ENCODE assay signal across 19 cellular contexts in the genomic region with DNA sequence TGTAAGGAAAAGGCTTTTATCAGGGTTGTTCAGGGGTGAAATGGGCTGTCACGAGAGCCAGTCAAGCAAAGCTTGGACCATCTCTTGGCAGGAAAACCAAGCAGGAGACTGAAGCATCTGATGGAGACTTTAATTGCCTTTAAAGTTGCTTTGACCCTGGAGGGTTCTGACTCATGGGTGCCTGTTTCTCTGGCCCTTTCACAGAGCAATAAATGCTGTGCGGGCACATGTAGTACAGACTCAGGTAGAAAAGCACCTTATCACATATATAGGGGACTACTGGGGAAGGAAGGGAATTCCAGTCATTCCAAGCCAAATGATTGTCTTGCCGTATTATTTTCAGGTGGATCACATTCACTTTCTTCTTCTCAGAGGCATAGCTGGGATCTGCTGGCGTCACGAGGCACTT. TPM values are rescaled to one million over a fixed set of nuclear protein-coding genes. Genes with fewer than 3 reads are reported as not detected.
DNase-seq lines count a peak whose midpoint lies in the region; ATAC-seq and TF ChIP-seq lines count a peak whose summit lies in the region.
"Had no signal": no experiment of that assay in that cellular context is flagged by ENCODE, and none has a peak within 500 bp of the region (broad histone marks: within the 10 kb centered on the region; RNA-seq: fewer than 3 reads in every experiment).

No MANE protein-coding gene starts in this region.

- POLR2A ChIA-PET in RWPE1 (lab: Yijun Ruan, JAX; ENCODE audit: low non-redundant PET) = no interaction called here

- H3K36me3 ChIP-seq in GM23338 (ENCODE audit: insufficient read depth) = no peaks in the 10 kb centered on the region
- H3K36me3 ChIP-seq: cardiac muscle cell had no signal

- H3K4me2 ChIP-seq in GM23338 = no peak overlapping the region
- H3K4me2 ChIP-seq: PC-9 had no signal

- H3K27me3 Mint-ChIP-seq in GM23338 (ENCODE audit: insufficient read depth, low read depth, poor library complexity) = peaks cover 7% of the 10 kb centered on the region

- peaks cover 17% of the 10 kb centered on the region; the same call in 1 of the 2 replicates for H3K4me1 ChIP-seq in GM23338 (ENCODE audit: insufficient read depth)

- in situ Hi-C loops in GM13977 (cut with MboI; ENCODE audit: low pct_unique_long_range_greater_than_20kb, low sequenced_read_pairs, unreplicated experiment) = no loop called here

- peak; percentile 38 for ATAC-seq in GM23338
- ATAC-seq in sciatic nerve = no peak
- no peak for ATAC-seq in HG02938 (IDR thresholded peaks at IDR 0.05; ENCODE audit: unreplicated experiment)
- ATAC-seq: natural killer cell treated with Interleukin-12 subunit alpha and Interleukin-12 subunit beta and Interleukin-15 and Interleukin-18, amount 100 ng/mL, for 72 hours had no signal

- H3K36me3 Mint-ChIP-seq in GM23338 (ENCODE audit: low read depth) = no peaks in the 10 kb centered on the region; the same call in 2 of the 3 replicates
- H3K36me3 Mint-ChIP-seq: IgD-negative memory B cell; memory B cell; natural killer cell treated with Interleukin-12 subunit alpha and Interleukin-12 subunit beta and Interleukin-15 and Interleukin-18, amount 100 ng/mL, for 72 hours had no signal

- CTCF ChIA-PET in RWPE1 (lab: Yijun Ruan, JAX) = interaction anchor here (0.6 kb wide), 1 partner anchor 34 kb away, joined by 3 read pairs; no protein-coding TSS in a partner anchor

- H2AFZ ChIP-seq in GM23338 = no peak overlapping the region; the same call in 1 of the 2 replicates
- H2AFZ ChIP-seq: PC-9 had no signal

- TF ChIP-seq CTCF in GM23338 (conservative IDR thresholded peaks at IDR 0.05; ENCODE audit: low read depth in 2 of 2) = no peak
- no peak for TF ChIP-seq CTCF in RWPE1 (conservative IDR thresholded peaks at IDR 0.05; ENCODE audit: low read depth)
- TF ChIP-seq CTCF in GM13977 (IDR thresholded peaks at IDR 0.05; ENCODE audit: extremely low read depth, insufficient read depth, missing control alignments) = no peak

- no peaks in the 10 kb centered on the region for H4K20me1 ChIP-seq in GM23338 (replicated peaks; ENCODE audit: insufficient read depth)

- H3K4me3 Mint-ChIP-seq in GM23338 = no peak overlapping the region
- H3K4me3 Mint-ChIP-seq: IgD-negative memory B cell; memory B cell; natural killer cell treated with Interleukin-12 subunit alpha and Interleukin-12 subunit beta and Interleukin-15 and Interleukin-18, amount 100 ng/mL, for 72 hours had no signal

- no peaks in the 10 kb centered on the region for H3K27me3 ChIP-seq in GM23338 (ENCODE audit: insufficient read depth)
- H3K27me3 ChIP-seq: cardiac muscle cell had no signal

- H3K79me2 ChIP-seq in GM23338 (replicated peaks; ENCODE audit: insufficient read depth) = no peaks in the 10 kb centered on the region

- intact Hi-C loops in sciatic nerve (cut with DNase I) = no loop called here

- H3K27ac ChIP-seq in GM23338 (ENCODE audit: low read depth) (no peak overlapping the region), RWPE1 (no peak overlapping the region)
- H3K27ac ChIP-seq: cardiac muscle cell, PC-9 had no signal

- peaks cover 23% of the 10 kb centered on the region for H3K4me1 Mint-ChIP-seq in GM23338
- H3K4me1 Mint-ChIP-seq: IgD-negative memory B cell, memory B cell had no signal

- H3K9me2 ChIP-seq in GM23338 (ENCODE audit: insufficient read depth) = no peaks in the 10 kb centered on the region

- peaks cover 3% of the 10 kb centered on the region; the same call in 2 of the 3 replicates for H3K9me3 Mint-ChIP-seq in GM23338
- H3K9me3 Mint-ChIP-seq: natural killer cell treated with Interleukin-12 subunit alpha and Interleukin-12 subunit beta and Interleukin-15 and Interleukin-18, amount 100 ng/mL, for 72 hours had no signal

- no peak overlapping the region for H3K27ac Mint-ChIP-seq in GM23338
- H3K27ac Mint-ChIP-seq: IgD-negative memory B cell; memory B cell; natural killer cell treated with Interleukin-12 subunit alpha and Interleukin-12 subunit beta and Interleukin-15 and Interleukin-18, amount 100 ng/mL, for 72 hours had no signal

- no peaks in the 10 kb centered on the region for H3F3A ChIP-seq in GM23338 (replicated peaks; ENCODE audit: low read depth)

- no peak overlapping the region for H3K4me3 ChIP-seq in GM23338
- H3K4me3 ChIP-seq: cardiac muscle cell, PC-9 had no signal

- DNase-seq in GM23338 (ENCODE audit: low spot score) (no peak), RWPE1 (ENCODE audit: low spot score) (peak; percentile 17), islet precursor cell (peak; percentile 93), sciatic nerve (ENCODE audit: low spot score) (peak; percentile 4), NCI-H82 (lab: John Stamatoyannopoulos, UW) (no peak), GM13977 (ENCODE audit: low spot score) (no peak)
- no peak for DNase-seq in activated CD4-positive, CD25-positive, alpha-beta regulatory T cell treated with anti-CD3 and anti-CD28 coated beads, Interleukin-2, amount 50 U/mL, for 72 hours
- DNase-seq: activated gamma-delta T cell, DMS 273 treated with DMSO at 0.1 percent for 48 hours, NCI-H2081, PC-9, T1000 had no signal

TF ChIP-seq in GM23338, 12 proteins besides CTCF, POLR2A, EP300 and RAD21 (continues in another document):
- TF ChIP-seq ZNF114 (CRISPR knock-in tag; IDR thresholded peaks at IDR 0.05) (no peak), ZNF331 (CRISPR knock-in tag; IDR thresholded peaks at IDR 0.05; ENCODE audit: low read depth) (no peak), STAT1 (IDR thresholded peaks at IDR 0.05; ENCODE audit: unreplicated experiment) (no peak), EZH2 (IDR thresholded peaks at IDR 0.05; ENCODE audit: low read depth, unreplicated experiment) (no peak), EZH2phosphoT487 (IDR thresholded peaks at IDR 0.05; ENCODE audit: unreplicated experiment) (no peak), CREB1 (CRISPR knock-in tag; IDR thresholded peaks at IDR 0.05; ENCODE audit: low read depth) (no peak), NANOG (IDR thresholded peaks at IDR 0.05; ENCODE audit: borderline replicate concordance) (no peak)
- TF ChIP-seq, protein P1, sequence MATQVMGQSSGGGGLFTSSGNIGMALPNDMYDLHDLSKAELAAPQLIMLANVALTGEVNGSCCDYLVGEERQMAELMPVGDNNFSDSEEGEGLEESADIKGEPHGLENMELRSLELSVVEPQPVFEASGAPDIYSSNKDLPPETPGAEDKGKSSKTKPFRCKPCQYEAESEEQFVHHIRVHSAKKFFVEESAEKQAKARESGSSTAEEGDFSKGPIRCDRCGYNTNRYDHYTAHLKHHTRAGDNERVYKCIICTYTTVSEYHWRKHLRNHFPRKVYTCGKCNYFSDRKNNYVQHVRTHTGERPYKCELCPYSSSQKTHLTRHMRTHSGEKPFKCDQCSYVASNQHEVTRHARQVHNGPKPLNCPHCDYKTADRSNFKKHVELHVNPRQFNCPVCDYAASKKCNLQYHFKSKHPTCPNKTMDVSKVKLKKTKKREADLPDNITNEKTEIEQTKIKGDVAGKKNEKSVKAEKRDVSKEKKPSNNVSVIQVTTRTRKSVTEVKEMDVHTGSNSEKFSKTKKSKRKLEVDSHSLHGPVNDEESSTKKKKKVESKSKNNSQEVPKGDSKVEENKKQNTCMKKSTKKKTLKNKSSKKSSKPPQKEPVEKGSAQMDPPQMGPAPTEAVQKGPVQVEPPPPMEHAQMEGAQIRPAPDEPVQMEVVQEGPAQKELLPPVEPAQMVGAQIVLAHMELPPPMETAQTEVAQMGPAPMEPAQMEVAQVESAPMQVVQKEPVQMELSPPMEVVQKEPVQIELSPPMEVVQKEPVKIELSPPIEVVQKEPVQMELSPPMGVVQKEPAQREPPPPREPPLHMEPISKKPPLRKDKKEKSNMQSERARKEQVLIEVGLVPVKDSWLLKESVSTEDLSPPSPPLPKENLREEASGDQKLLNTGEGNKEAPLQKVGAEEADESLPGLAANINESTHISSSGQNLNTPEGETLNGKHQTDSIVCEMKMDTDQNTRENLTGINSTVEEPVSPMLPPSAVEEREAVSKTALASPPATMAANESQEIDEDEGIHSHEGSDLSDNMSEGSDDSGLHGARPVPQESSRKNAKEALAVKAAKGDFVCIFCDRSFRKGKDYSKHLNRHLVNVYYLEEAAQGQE (IDR thresholded peaks at IDR 0.05; ENCODE audit: unreplicated experiment) = no peak
- TF ChIP-seq, protein P2, sequence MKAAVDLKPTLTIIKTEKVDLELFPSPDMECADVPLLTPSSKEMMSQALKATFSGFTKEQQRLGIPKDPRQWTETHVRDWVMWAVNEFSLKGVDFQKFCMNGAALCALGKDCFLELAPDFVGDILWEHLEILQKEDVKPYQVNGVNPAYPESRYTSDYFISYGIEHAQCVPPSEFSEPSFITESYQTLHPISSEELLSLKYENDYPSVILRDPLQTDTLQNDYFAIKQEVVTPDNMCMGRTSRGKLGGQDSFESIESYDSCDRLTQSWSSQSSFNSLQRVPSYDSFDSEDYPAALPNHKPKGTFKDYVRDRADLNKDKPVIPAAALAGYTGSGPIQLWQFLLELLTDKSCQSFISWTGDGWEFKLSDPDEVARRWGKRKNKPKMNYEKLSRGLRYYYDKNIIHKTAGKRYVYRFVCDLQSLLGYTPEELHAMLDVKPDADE (IDR thresholded peaks at IDR 0.05) = no peak

RNA-seq across cellular contexts. Expression of a gene that starts 34.7 kb away (rescaled TPM):
- 0.28 and 0.35 TPM in 2 replicates for total RNA-seq in GM23338 (2014; rRNA removed; shearing (Covaris generic))
- polyA plus RNA-seq in GM23338 (2016; fragmentation: Nextera tagmentation; extraction: Ambion mirVana) = 0.14 and 0.19 TPM in 2 replicates
- total RNA-seq in sciatic nerve = not detected

RNA-seq across cellular contexts. Expression of a gene that starts 55.4 kb away (rescaled TPM):
- 0.66 and 1.7 TPM in 2 replicates for total RNA-seq in GM23338 (2014; rRNA removed; shearing (Covaris generic))
- polyA plus RNA-seq in GM23338 (2016; fragmentation: Nextera tagmentation; extraction: Ambion mirVana) = 0.18 and 0.38 TPM in 2 replicates
- not detected for total RNA-seq in sciatic nerve
- total RNA-seq: cardiac muscle cell; natural killer cell treated with Interleukin-12 subunit alpha and Interleukin-12 subunit beta and Interleukin-15 and Interleukin-18, amount 100 ng/mL, for 72 hours; PC-9; pulmonary artery endothelial cell had no signal
- polyA plus RNA-seq: BJ, cardiac muscle cell, IgD-negative memory B cell had no signal

Comparison
In these comparisons a context has a peak if more than half of its experiments do, and no peak if none do; other contexts are left out.
1. DNase-seq: peak in RWPE1 (single experiment), islet precursor cell (single experiment) and sciatic nerve (single experiment); none in GM23338 (single experiment), NCI-H82 (single experiment), activated CD4-positive, CD25-positive, alpha-beta regulatory T cell treated with anti-CD3 and anti-CD28 coated beads, Interleukin-2, amount 50 U/mL, for 72 hours (single experiment) and GM13977 (single experiment).